Comparison of ENCODE assay signal across 18 cellular contexts in the genomic region with DNA sequence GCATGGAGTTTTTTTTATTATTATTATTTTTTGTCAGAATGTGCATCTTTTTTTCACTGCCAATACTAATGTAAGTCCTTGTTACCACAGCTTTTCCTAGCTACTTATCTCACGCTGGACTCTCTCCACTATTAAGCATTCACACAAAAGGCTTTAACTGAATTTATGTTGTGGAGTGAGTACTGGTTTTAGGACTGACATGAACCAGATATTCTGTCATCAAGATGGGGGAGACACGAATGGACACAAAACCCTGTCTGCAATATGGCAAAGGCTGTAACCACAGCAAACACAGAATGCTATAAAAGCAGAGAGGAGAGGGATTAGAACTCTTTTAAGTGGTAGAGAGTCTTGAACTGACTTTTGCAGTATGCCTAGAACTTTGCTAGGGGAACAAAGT.
"Had no signal": no experiment of that assay in that cellular context is flagged by ENCODE, and none has a peak within 500 bp of the region (broad histone marks: within the 10 kb centered on the region; RNA-seq: fewer than 3 reads in every experiment).

No MANE protein-coding gene starts in this region.

- H3K9me3 Mint-ChIP-seq: activated T-helper 17 cell treated with anti-CD3 and anti-CD28 coated beads, Interleukin-2, amount 50 U/mL, for 72 hours; dendritic cell treated with granulocyte-macrophage colony-stimulating factor and Interleukin-4, amounts not matched to agents 40 ng/mL and 50 ng/mL, for 4 days; stimulated activated effector memory CD8-positive, alpha-beta T cell treated with anti-CD3 and anti-CD28 coated beads, Interleukin-12 subunit alpha, Interleukin-12 subunit beta, amount 100 ng/mL, for 72 hours had no signal

- H3K27me3 Mint-ChIP-seq: activated T-helper 17 cell treated with anti-CD3 and anti-CD28 coated beads, Interleukin-2, amount 50 U/mL, for 72 hours; naive thymus-derived CD8-positive, alpha-beta T cell; T-cell had no signal

- H3K4me3 Mint-ChIP-seq: activated T-helper 17 cell treated with anti-CD3 and anti-CD28 coated beads, Interleukin-2, amount 50 U/mL, for 72 hours; dendritic cell treated with granulocyte-macrophage colony-stimulating factor and Interleukin-4, amounts not matched to agents 40 ng/mL and 50 ng/mL, for 4 days; naive thymus-derived CD8-positive, alpha-beta T cell; stimulated activated effector memory CD8-positive, alpha-beta T cell treated with anti-CD3 and anti-CD28 coated beads, Interleukin-12 subunit alpha, Interleukin-12 subunit beta, amount 100 ng/mL, for 72 hours; T-cell had no signal

- H3K27me3 ChIP-seq: ascending aorta, breast epithelium, foreskin keratinocyte, right lobe of liver, tibial artery had no signal

- H3K36me3 ChIP-seq: ascending aorta, breast epithelium, right lobe of liver, tibial artery had no signal

- H3K27ac ChIP-seq: ascending aorta, breast epithelium, foreskin keratinocyte, psoas muscle, right lobe of liver had no signal

- H3K4me3 ChIP-seq: ascending aorta, breast epithelium, psoas muscle, right lobe of liver, tibial artery had no signal

- H3K27ac Mint-ChIP-seq: activated T-helper 17 cell treated with anti-CD3 and anti-CD28 coated beads, Interleukin-2, amount 50 U/mL, for 72 hours; dendritic cell treated with granulocyte-macrophage colony-stimulating factor and Interleukin-4, amounts not matched to agents 40 ng/mL and 50 ng/mL, for 4 days; naive thymus-derived CD8-positive, alpha-beta T cell; stimulated activated effector memory CD8-positive, alpha-beta T cell treated with anti-CD3 and anti-CD28 coated beads, Interleukin-12 subunit alpha, Interleukin-12 subunit beta, amount 100 ng/mL, for 72 hours; T-cell had no signal

- H3K9me3 ChIP-seq: ascending aorta, breast epithelium, psoas muscle, right lobe of liver, tibial artery had no signal

- ATAC-seq: activated CD4-positive, CD25-positive, alpha-beta regulatory T cell treated with anti-CD3 and anti-CD28 coated beads, Interleukin-2, amount 50 U/mL, for 24 hours; activated T-helper 17 cell treated with anti-CD3 and anti-CD28 coated beads, Interleukin-2, amount 50 U/mL, for 72 hours; foreskin keratinocyte; naive thymus-derived CD8-positive, alpha-beta T cell; psoas muscle; right lobe of liver; stimulated activated effector memory CD8-positive, alpha-beta T cell treated with anti-CD3 and anti-CD28 coated beads, Interleukin-12 subunit alpha, Interleukin-12 subunit beta, amount 100 ng/mL, for 72 hours; T-cell had no signal

- H3K36me3 Mint-ChIP-seq: naive thymus-derived CD8-positive, alpha-beta T cell; stimulated activated effector memory CD8-positive, alpha-beta T cell treated with anti-CD3 and anti-CD28 coated beads, Interleukin-12 subunit alpha, Interleukin-12 subunit beta, amount 100 ng/mL, for 72 hours; T-cell had no signal

- H3K4me1 ChIP-seq: ascending aorta, breast epithelium, foreskin keratinocyte, psoas muscle, right lobe of liver had no signal

- DNase-seq: activated CD4-positive, alpha-beta T cell treated with anti-CD3 and anti-CD28 coated beads, Interleukin-2, amount 50 U/mL, for 1 hour; activated naive CD4-positive, alpha-beta T cell treated with Interleukin-2 at 50 U/mL for 16 hours; effector memory CD4-positive, alpha-beta T cell; foreskin keratinocyte; glutamatergic neuron; naive thymus-derived CD8-positive, alpha-beta T cell; psoas muscle; right lobe of liver; stimulated activated CD4-positive, alpha-beta T cell treated with anti-CD3 and anti-CD28 coated beads, Interleukin-2, amount 100 ng/mL, for 24 hours; T-cell; T-helper 9 cell; tibial artery had no signal
